In genomic region chr3:114356084-114357009, GRCh38 we compare ENCODE assay signal across 2 cellular contexts.
TF ChIP-seq lines count a peak whose summit lies in the region.

No MANE protein-coding gene starts in this region.

TF ChIP-seq in H1, 55 proteins besides CTCF, POLR2A, EP300 and RAD21:
- TF ChIP-seq RBBP5 (IDR thresholded peaks at IDR 0.05; ENCODE audit: borderline replicate concordance, low read depth, low read length) (no peak), ATF2 (IDR thresholded peaks at IDR 0.05; ENCODE audit: low read length) (no peak), NANOG (IDR thresholded peaks at IDR 0.05; ENCODE audit: insufficient read depth, low read depth, low read length, poor library complexity, severe bottlenecking) (no peak), BACH1 (IDR thresholded peaks at IDR 0.05; ENCODE audit: low read length) (0 out of 2 replicates have a peak, but pooled peaks have one; percentile 6), HDAC2 (IDR thresholded peaks at IDR 0.05; ENCODE audit: borderline replicate concordance in 1 of 2, low read depth in 2 of 2, low read length in 2 of 2) (0 out of 4 replicates have a peak, but pooled peaks of 1 of the 2 experiments have one; percentile 65), POU5F1 (IDR thresholded peaks at IDR 0.05; ENCODE audit: low read depth, low read length) (0 out of 2 replicates have a peak, but pooled peaks have one; percentile 71), SP1 (IDR thresholded peaks at IDR 0.05; ENCODE audit: low read depth, low read length) (peak; percentile 60; the same call in 1 of the 2 replicates), ATF3 (IDR thresholded peaks at IDR 0.05; ENCODE audit: insufficient read depth, low read depth, low read length) (no peak), GTF2F1 (IDR thresholded peaks at IDR 0.05; ENCODE audit: borderline replicate concordance, low read depth, low read length) (no peak), EZH2 (IDR thresholded peaks at IDR 0.05; ENCODE audit: low read depth, low read length, severe bottlenecking) (no peak), SAP30 (IDR thresholded peaks at IDR 0.05; ENCODE audit: insufficient read depth, insufficient replicate concordance, low read length) (no peak), GABPA (IDR thresholded peaks at IDR 0.05; ENCODE audit: borderline replicate concordance, insufficient read depth, low read length) (no peak), CEBPB (IDR thresholded peaks at IDR 0.05; ENCODE audit: low read depth, low read length) (0 out of 2 replicates have a peak, but pooled peaks have one; percentile 4), TEAD4 (IDR thresholded peaks at IDR 0.05; ENCODE audit: low read depth, low read length) (no peak), SP4 (IDR thresholded peaks at IDR 0.05; ENCODE audit: low read length) (0 out of 2 replicates have a peak, but pooled peaks have one; percentile 29), KDM4A (IDR thresholded peaks at IDR 0.05; ENCODE audit: low read depth, low read length, severe bottlenecking) (no peak), SIRT6 (IDR thresholded peaks at IDR 0.05; ENCODE audit: low read length) (no peak), TCF12 (IDR thresholded peaks at IDR 0.05; ENCODE audit: low read depth, low read length) (no peak), SP2 (IDR thresholded peaks at IDR 0.05; ENCODE audit: low read length) (no peak), ASH2L (IDR thresholded peaks at IDR 0.05; ENCODE audit: low read length) (no peak), TAF7 (optimal IDR thresholded peaks at IDR 0.05; ENCODE audit: borderline replicate concordance, low read depth, low read length) (no peak), FOSL1 (IDR thresholded peaks at IDR 0.05; ENCODE audit: insufficient read depth, low read depth, low read length) (no peak), JUN (IDR thresholded peaks at IDR 0.05; ENCODE audit: low read depth, low read length) (no peak), TBP (IDR thresholded peaks at IDR 0.05; ENCODE audit: low read depth, low read length) (no peak), CBX8 (IDR thresholded peaks at IDR 0.05; ENCODE audit: borderline replicate concordance, low read depth, low read length) (no peak)
TF ChIP-seq in H1: peak in this region for 6.

TF ChIP-seq in neural cell, 6 proteins besides CTCF, POLR2A, EP300 and RAD21:
- TF ChIP-seq SMC3 (conservative IDR thresholded peaks at IDR 0.05; ENCODE audit: poor library complexity) (no peak), POLR2AphosphoS5 (IDR thresholded peaks at IDR 0.05) (no peak), EZH2 (IDR thresholded peaks at IDR 0.05; ENCODE audit: borderline replicate concordance, insufficient read depth, low read length, poor library complexity, severe bottlenecking) (no peak), TAF1 (IDR thresholded peaks at IDR 0.05; ENCODE audit: low read depth) (no peak), MXI1 (conservative IDR thresholded peaks at IDR 0.05; ENCODE audit: poor library complexity, severe bottlenecking) (no peak), REST (IDR thresholded peaks at IDR 0.05; ENCODE audit: borderline replicate concordance) (no peak)
